Comparison of ENCODE assay signal across 6 cellular contexts in genomic region chr17:10836145-10836544, GRCh38.
"Had no signal": no experiment of that assay in that cellular context is flagged by ENCODE, and none has a peak within 500 bp of the region (broad histone marks: within the 10 kb centered on the region; RNA-seq: fewer than 3 reads in every experiment).

No MANE protein-coding gene starts in this region.

- DNase-seq: GM23248, GOT3, H7, H9, HCEC 1CT, HFFc6 had no signal
